Comparison of ENCODE assay signal across 7 cellular contexts in genomic region chr17:80253631-80254395, GRCh38. TPM values are rescaled to one million over a fixed set of nuclear protein-coding genes. Genes with fewer than 3 reads are reported as not detected.
DNase-seq lines count a peak whose midpoint lies in the region; ATAC-seq and TF ChIP-seq lines count a peak whose summit lies in the region.

No MANE protein-coding gene starts in this region.

- H3K9me3 ChIP-seq in DND-41 (ENCODE audit: insufficient read depth, low read length, severe bottlenecking) = no peaks in the 10 kb centered on the region
- H3K9me3 ChIP-seq in SJCRH30 (replicated peaks) = no peaks in the 10 kb centered on the region
- no peaks in the 10 kb centered on the region for H3K9me3 ChIP-seq in fibroblast of lung (ENCODE audit: control insufficient read depth, insufficient read depth, low read depth, low read length)
- H3K9me3 ChIP-seq in sigmoid colon = no peaks in the 10 kb centered on the region

- no peaks in the 10 kb centered on the region for H4K20me1 ChIP-seq in DND-41 (ENCODE audit: insufficient read depth, low read length)
- no peaks in the 10 kb centered on the region for H4K20me1 ChIP-seq in fibroblast of lung (ENCODE audit: control insufficient read depth, extremely low read depth, insufficient read depth, low read length)

- no peak for ATAC-seq in DND-41 (ENCODE audit: insufficient read depth, low read depth)

- no peak for TF ChIP-seq CTCF in DND-41 (IDR thresholded peaks at IDR 0.05; ENCODE audit: borderline replicate concordance, extremely low read depth, low read length, poor library complexity, severe bottlenecking)
- TF ChIP-seq CTCF in fibroblast of lung (conservative IDR thresholded peaks at IDR 0.05 in 1 of 2, IDR thresholded peaks at IDR 0.05 in 1 of 2; ENCODE audit: low read depth in 1 of 2, low read length in 2 of 2) = no peak
- TF ChIP-seq CTCF in sigmoid colon (IDR thresholded peaks at IDR 0.05) = no peak
- TF ChIP-seq CTCF in GM10266 (IDR thresholded peaks at IDR 0.05; ENCODE audit: control insufficient read depth, insufficient read depth, low read depth, missing control alignments) = no peak

- H3K4me2 ChIP-seq in DND-41 (ENCODE audit: insufficient read depth, low read length) (no peak overlapping the region), fibroblast of lung (ENCODE audit: extremely low read depth, insufficient read depth, low read length) (no peak overlapping the region)

- H3K4me1 ChIP-seq in DND-41 (ENCODE audit: insufficient read depth, low read length) (peaks cover 24% of the 10 kb centered on the region), SJCRH30 (peaks cover 12% of the 10 kb centered on the region), fibroblast of lung (ENCODE audit: control insufficient read depth, extremely low read depth, insufficient read depth, low read length) (peaks cover 9% of the 10 kb centered on the region), sigmoid colon (peaks cover 0 to 16% (median 11%) of the 10 kb centered on the region in 4 donors)

- H3K27ac ChIP-seq in DND-41 (ENCODE audit: low read length) (peak overlapping the region; percentile 75), SJCRH30 (peak overlapping the region; percentile 24; the same call in 1 of the 2 replicates), fibroblast of lung (ENCODE audit: insufficient read depth, low read length) (peak overlapping the region; percentile 91), sigmoid colon (peak overlapping the region; percentile 48 to 77 (median 62))

- H2AFZ ChIP-seq in DND-41 (ENCODE audit: low read depth, low read length) = no peak overlapping the region
- H2AFZ ChIP-seq in fibroblast of lung (ENCODE audit: low read length) = no peak overlapping the region

- no peak for DNase-seq in DND-41
- DNase-seq in SJCRH30 = no peak
- DNase-seq in fibroblast of lung (ENCODE audit: low read depth in 2 of 2) = no peak
- no peak for DNase-seq in sigmoid colon
- no peak for DNase-seq in GM10266 (ENCODE audit: extremely low spot score)
- DNase-seq in NCI-H2171 treated with DMSO at 0.1 percent for 48 hours (lab: John Stamatoyannopoulos, UW) = no peak
- no peak for DNase-seq in SK-N-DZ (ENCODE audit: low spot score)

- TF ChIP-seq POLR2A in sigmoid colon (IDR thresholded peaks at IDR 0.05) = no peak

- H3K9ac ChIP-seq in DND-41 (ENCODE audit: low read depth, low read length) (no peak overlapping the region), fibroblast of lung (ENCODE audit: insufficient read depth, low read length) (no peak overlapping the region)

- no peak for TF ChIP-seq EP300 in sigmoid colon (IDR thresholded peaks at IDR 0.05)

- H3K36me3 ChIP-seq in DND-41 (ENCODE audit: insufficient read depth, low read length) (no peaks in the 10 kb centered on the region), SJCRH30 (no peaks in the 10 kb centered on the region), fibroblast of lung (ENCODE audit: control insufficient read depth, insufficient read depth, low read length) (peaks cover 2% of the 10 kb centered on the region), sigmoid colon (peaks cover 0 to 32% (median 2%) of the 10 kb centered on the region in 4 donors)

- no peaks in the 10 kb centered on the region for H3K27me3 ChIP-seq in DND-41 (ENCODE audit: insufficient read depth, low read length, poor library complexity)
- H3K27me3 ChIP-seq in SJCRH30 = no peaks in the 10 kb centered on the region
- H3K27me3 ChIP-seq in fibroblast of lung (ENCODE audit: control insufficient read depth, insufficient read depth, low read length) = no peaks in the 10 kb centered on the region
- H3K27me3 ChIP-seq in sigmoid colon = no peaks in the 10 kb centered on the region

- WGBS in sigmoid colon, 2 donors = 88 to 90% methylated on average over 21 of the region's 21 CpGs

- H3K79me2 ChIP-seq in DND-41 (ENCODE audit: insufficient read depth, low read length) (no peaks in the 10 kb centered on the region), fibroblast of lung (ENCODE audit: control insufficient read depth, insufficient read depth, low read length) (no peaks in the 10 kb centered on the region)

- H3K4me3 ChIP-seq in DND-41 (ENCODE audit: low read depth in 1 of 2, low read length in 2 of 2) = no peak overlapping the region
- no peak overlapping the region for H3K4me3 ChIP-seq in SJCRH30
- no peak overlapping the region for H3K4me3 ChIP-seq in fibroblast of lung (replicated peaks in 1 of 4; ENCODE audit: control extremely low read depth in 1 of 4, insufficient read depth in 1 of 4, low read depth in 3 of 4, low read length in 4 of 4)
- H3K4me3 ChIP-seq in sigmoid colon = no peak overlapping the region

- intact Hi-C loops in sigmoid colon (cut with DNase I) = no loop called here

RNA-seq across cellular contexts. Expression of gene RNF213, which starts 6.8 kb away (rescaled TPM):
- total RNA-seq in SJCRH30 (2014; rRNA removed; shearing (Covaris generic)) = 12.2 and 13.0 TPM in 2 replicates
- 130 and 245 TPM in 2 replicates for total RNA-seq in fibroblast of lung
- polyA plus RNA-seq in fibroblast of lung = 36.8 and 56.2 TPM in 2 replicates
- polyA plus RNA-seq in fibroblast of lung (2012) = 40.9 and 54.7 TPM in 2 replicates
- polyA minus RNA-seq in fibroblast of lung (ENCODE audit: low replicate concordance) = 609 and 665 TPM in 2 replicates
- 100 to 1,000 TPM in 1 of 4 donors, 10 to 100 TPM in 3; 48.2 to 109 (median 52.7) TPM for total RNA-seq in sigmoid colon
- polyA plus RNA-seq in sigmoid colon = 100 to 1,000 TPM in 1 of 3 donors, 10 to 100 TPM in 1, 1 to 10 TPM in 1; 7.8 to 138 (median 14.6) TPM
- polyA plus RNA-seq in SK-N-DZ (2014; cell fraction: cytosol; rRNA removed) = 12.7 and 12.9 TPM in 2 replicates
- 35.2 and 53.9 TPM in 2 replicates for polyA plus RNA-seq in SK-N-DZ (2014; cell fraction: nucleus; rRNA removed)

RNA-seq across cellular contexts. Expression of gene SLC26A11, which starts 33.6 kb away (rescaled TPM):
- total RNA-seq in SJCRH30 (2014; rRNA removed; shearing (Covaris generic)) = 8.6 and 14.7 TPM in 2 replicates
- 8.2 and 19.3 TPM in 2 replicates for total RNA-seq in fibroblast of lung
- 5.8 and 6.5 TPM in 2 replicates for polyA plus RNA-seq in fibroblast of lung
- polyA plus RNA-seq in fibroblast of lung (2012) = 6.7 and 10.5 TPM in 2 replicates
- 11.0 and 11.6 TPM in 2 replicates for polyA minus RNA-seq in fibroblast of lung (ENCODE audit: low replicate concordance)
- total RNA-seq in sigmoid colon = 10 to 100 TPM in 3 of 4 donors, 1 to 10 TPM in 1; 6.8 to 14.5 (median 11.5) TPM
- 1 to 10 TPM; 2.3 to 9.3 (median 3.0) TPM for polyA plus RNA-seq in sigmoid colon
- 25.6 and 28.7 TPM in 2 replicates for polyA plus RNA-seq in SK-N-DZ (2014; cell fraction: cytosol; rRNA removed)
- polyA plus RNA-seq in SK-N-DZ (2014; cell fraction: nucleus; rRNA removed) = 61.3 and 62.3 TPM in 2 replicates

RNA-seq across cellular contexts. Expression of gene SGSH, which starts 33.7 kb away (rescaled TPM):
- total RNA-seq in SJCRH30 (2014; rRNA removed; shearing (Covaris generic)) = 18.3 and 19.3 TPM in 2 replicates
- 12.1 and 26.9 TPM in 2 replicates for total RNA-seq in fibroblast of lung
- polyA plus RNA-seq in fibroblast of lung = 57.2 and 70.7 TPM in 2 replicates
- polyA plus RNA-seq in fibroblast of lung (2012) = 40.5 and 55.2 TPM in 2 replicates
- polyA minus RNA-seq in fibroblast of lung (ENCODE audit: low replicate concordance) = 114 and 187 TPM in 2 replicates
- 10 to 100 TPM; 11.4 to 31.6 (median 12.9) TPM for total RNA-seq in sigmoid colon
- polyA plus RNA-seq in sigmoid colon = 10 to 100 TPM in 1 of 3 donors, 1 to 10 TPM in 2; 3.6 to 37.0 (median 6.7) TPM
- polyA plus RNA-seq in SK-N-DZ (2014; cell fraction: cytosol; rRNA removed) = 9.5 and 10.8 TPM in 2 replicates
- polyA plus RNA-seq in SK-N-DZ (2014; cell fraction: nucleus; rRNA removed) = 24.9 and 43.0 TPM in 2 replicates

Comparison
In these comparisons a context has a peak if more than half of its experiments do, and no peak if none do; other contexts are left out.
1. H3K27ac ChIP-seq: peak in every context shown above with its lines; median percentile 91 in fibroblast of lung; 75 in DND-41; 62 in sigmoid colon; 24 in SJCRH30.